In genomic region chr20:51004305-51004727, GRCh38 we compare ENCODE assay signal across 20 cellular contexts. TPM values are rescaled to one million over a fixed set of nuclear protein-coding genes. Genes with fewer than 3 reads are reported as not detected.
DNase-seq lines count a peak whose midpoint lies in the region; ATAC-seq, FAIRE-seq and TF ChIP-seq lines count a peak whose summit lies in the region.
"Had no signal": no experiment of that assay in that cellular context is flagged by ENCODE, and none has a peak within 500 bp of the region (broad histone marks: within the 10 kb centered on the region; RNA-seq: fewer than 3 reads in every experiment).

No MANE protein-coding gene starts in this region.

- no peaks in the 10 kb centered on the region for H3K27me3 ChIP-seq in IMR-90 (ENCODE audit: control insufficient read depth, insufficient read depth, low read length)
- H3K27me3 ChIP-seq in H1 (replicated peaks in 1 of 4; ENCODE audit: control insufficient read depth in 3 of 4, extremely low read depth in 1 of 4, insufficient read depth in 3 of 4, low read length in 3 of 4): no peaks in the 10 kb centered on the region; a peak in 1 of 7 replicates
- no peaks in the 10 kb centered on the region for H3K27me3 ChIP-seq in neuronal stem cell (ENCODE audit: control insufficient read depth in 3 of 3, insufficient read depth in 3 of 3, low read depth in 1 of 3, low read length in 3 of 3)
- H3K27me3 ChIP-seq in left lung: peaks cover 0 to 50% of the 10 kb centered on the region in 2 donors

- no peak for TF ChIP-seq CTCF in IMR-90 (conservative IDR thresholded peaks at IDR 0.05; ENCODE audit: low read depth, low read length)
- peak in 2 of 3 experiments; percentile 6; a peak in 2 of 4 replicates for TF ChIP-seq CTCF in H1 (IDR thresholded peaks at IDR 0.05; ENCODE audit: control extremely low read depth in 1 of 3, insufficient read depth in 1 of 3, low read depth in 1 of 3, low read length in 3 of 3)
- TF ChIP-seq CTCF in left lung (IDR thresholded peaks at IDR 0.05): no peak

- TF ChIP-seq RAD21 in IMR-90 (IDR thresholded peaks at IDR 0.05; ENCODE audit: low read length) (no peak), H1 (IDR thresholded peaks at IDR 0.05 in 1 of 2, conservative IDR thresholded peaks at IDR 0.05 in 1 of 2; ENCODE audit: low read depth in 2 of 2, low read length in 2 of 2) (no peak)

- POLR2A ChIA-PET in IMR-90 (lab: Charles Lee; ENCODE audit: unreplicated experiment): no interaction called here
- POLR2A ChIA-PET in H1 (lab: Charles Lee; ENCODE audit: partially characterized antibody): no interaction called here

- H2AK9ac ChIP-seq in IMR-90 (replicated peaks; ENCODE audit: low read depth, low read length, poor library complexity): no peak overlapping the region

- H3K36me3 Mint-ChIP-seq in activated T-helper 2 cell treated with anti-CD3 and anti-CD28 coated beads, Interferon-gamma antibody, Interleukin-2, Interleukin-4, amounts not matched to agents 10 μg/mL and 5 μg/mL and 100 μg/mL, durations not matched to agents 14 hours and 24 hours and 36 hours (ENCODE audit: low read depth): no peaks in the 10 kb centered on the region

- H2BK20ac ChIP-seq in IMR-90 (ENCODE audit: low read depth, low read length) (no peak overlapping the region), H1 (ENCODE audit: low read length) (no peak overlapping the region)

- in situ Hi-C loops in IMR-90 (cut with MboI; ENCODE audit: low sequenced_read_pairs): no loop called here

- H2BK120ac ChIP-seq in IMR-90 (ENCODE audit: low read depth, low read length): no peak overlapping the region
- no peak overlapping the region for H2BK120ac ChIP-seq in H1 (replicated peaks; ENCODE audit: low read depth, low read length)
- no peak overlapping the region for H2BK120ac ChIP-seq in neuronal stem cell (ENCODE audit: low read depth, low read length)

- H4K91ac ChIP-seq in IMR-90 (ENCODE audit: insufficient read depth, low read depth, low read length) (no peak overlapping the region), H1 (replicated peaks; ENCODE audit: insufficient read length, low read length) (no peak overlapping the region), neuronal stem cell (ENCODE audit: low read depth, low read length, poor library complexity) (peak overlapping the region; percentile 68)

- H3K4me2 ChIP-seq in IMR-90 (ENCODE audit: low read depth, low read length): no peak overlapping the region
- H3K4me2 ChIP-seq in H1 (ENCODE audit: insufficient read depth in 1 of 2, low read depth in 2 of 2, low read length in 2 of 2): no peak overlapping the region
- H3K4me2 ChIP-seq in neuronal stem cell (ENCODE audit: insufficient read depth, low read length, poor library complexity, severe bottlenecking): no peak overlapping the region

- no TSS peak for BruUV-seq in IMR-90 (replicated peaks; lab: Mats Ljungman, UMichigan)

- H3K4me3 ChIP-seq in IMR-90 (ENCODE audit: insufficient read depth, low read depth, low read length): no peak overlapping the region
- H3K4me3 ChIP-seq in H1 (ENCODE audit: extremely low read depth in 1 of 4, insufficient read depth in 2 of 4, low read depth in 3 of 4, low read length in 4 of 4): no peak overlapping the region
- no peak overlapping the region for H3K4me3 ChIP-seq in neuronal stem cell (ENCODE audit: low read length in 2 of 2)
- no peak overlapping the region for H3K4me3 ChIP-seq in left lung
- H3K4me3 ChIP-seq: GM23248, HAP-1 had no signal

- H3K4me1 Mint-ChIP-seq in activated T-helper 2 cell treated with anti-CD3 and anti-CD28 coated beads, Interferon-gamma antibody, Interleukin-2, Interleukin-4, amounts not matched to agents 10 μg/mL and 5 μg/mL and 100 μg/mL, durations not matched to agents 14 hours and 24 hours and 36 hours (ENCODE audit: low read depth): no peaks in the 10 kb centered on the region
- H3K4me1 Mint-ChIP-seq: B cell had no signal

- no peaks in the 10 kb centered on the region; the same call in none of the 2 replicates for H4K20me1 ChIP-seq in IMR-90 (ENCODE audit: insufficient read depth, low read length)
- no peaks in the 10 kb centered on the region for H4K20me1 ChIP-seq in H1 (replicated peaks in 1 of 2; ENCODE audit: control insufficient read depth in 1 of 2, insufficient read depth in 2 of 2, low read length in 2 of 2)

- ATAC-seq in IMR-90 (ENCODE audit: low read depth) (no peak), left lung (no peak)

- no peak for FAIRE-seq in H1 (lab: Jason Lieb, UNC)
- FAIRE-seq: A204.1, G401.6, GM12891 had no signal

- H3K27ac Mint-ChIP-seq in activated T-helper 2 cell treated with anti-CD3 and anti-CD28 coated beads, Interferon-gamma antibody, Interleukin-2, Interleukin-4, amounts not matched to agents 10 μg/mL and 5 μg/mL and 100 μg/mL, durations not matched to agents 14 hours and 24 hours and 36 hours: no peak overlapping the region
- H3K27ac Mint-ChIP-seq: B cell; CD4-positive, alpha-beta T cell had no signal

- H3K9me1 ChIP-seq in IMR-90 (ENCODE audit: insufficient read depth, low read length): no peaks in the 10 kb centered on the region

- H3K27me3 Mint-ChIP-seq in activated T-helper 2 cell treated with anti-CD3 and anti-CD28 coated beads, Interferon-gamma antibody, Interleukin-2, Interleukin-4, amounts not matched to agents 10 μg/mL and 5 μg/mL and 100 μg/mL, durations not matched to agents 14 hours and 24 hours and 36 hours (ENCODE audit: low read depth): peaks cover 8% of the 10 kb centered on the region

- no peaks in the 10 kb centered on the region for H3K79me2 ChIP-seq in H1 (ENCODE audit: control insufficient read depth in 1 of 2, insufficient read depth in 2 of 2, low read length in 2 of 2)

- H2BK15ac ChIP-seq in IMR-90 (ENCODE audit: low read depth, low read length): no peak overlapping the region
- H2BK15ac ChIP-seq in H1 (ENCODE audit: low read length): no peak overlapping the region
- peak overlapping the region; percentile 60 for H2BK15ac ChIP-seq in neuronal stem cell (ENCODE audit: low read length)

- no peak overlapping the region for H3K56ac ChIP-seq in IMR-90 (ENCODE audit: extremely low read depth, insufficient read depth, low read length)
- no peak overlapping the region for H3K56ac ChIP-seq in H1 (replicated peaks; ENCODE audit: insufficient read length, low read depth, low read length)

- no peak overlapping the region for H3K9ac ChIP-seq in IMR-90 (ENCODE audit: low read depth, low read length)
- no peak overlapping the region for H3K9ac ChIP-seq in H1 (replicated peaks in 1 of 4; ENCODE audit: extremely low read depth in 1 of 4, low read depth in 3 of 4, low read length in 3 of 4)
- no peak overlapping the region for H3K9ac ChIP-seq in neuronal stem cell (ENCODE audit: low read depth, low read length, poor library complexity)
- H3K9ac ChIP-seq: GM23248 had no signal

- dilution Hi-C loops in IMR-90 (cut with HindIII; ENCODE audit: low sequenced_read_pairs, unreplicated experiment): no loop called here

- H4K5ac ChIP-seq in IMR-90 (ENCODE audit: low read depth, low read length) (no peak overlapping the region), H1 (ENCODE audit: insufficient read length, low read depth, low read length) (no peak overlapping the region)

- intact Hi-C loops in IMR-90 (cut with micrococcal nuclease) (no loop called here), left lung (cut with DNase I) (no loop called here)
- intact Hi-C loops in activated T-helper 2 cell treated with anti-CD3 and anti-CD28 coated beads, Interferon-gamma antibody, Interleukin-2, Interleukin-4, amounts not matched to agents 10 μg/mL and 5 μg/mL and 100 μg/mL, durations not matched to agents 14 hours and 24 hours and 36 hours (cut with micrococcal nuclease): no loop called here

- no peak overlapping the region for H3K4ac ChIP-seq in IMR-90 (ENCODE audit: low read depth, low read length)
- no peak overlapping the region for H3K4ac ChIP-seq in H1 (replicated peaks; ENCODE audit: insufficient read length, low read depth, low read length)
- H3K4ac ChIP-seq in neuronal stem cell (ENCODE audit: low read length): no peak overlapping the region

- TF ChIP-seq POLR2A in IMR-90 (IDR thresholded peaks at IDR 0.05; ENCODE audit: low read depth, low read length) (no peak), H1 (IDR thresholded peaks at IDR 0.05; ENCODE audit: control extremely low read depth in 1 of 2, low read depth in 2 of 2, low read length in 2 of 2) (no peak)

- no peak overlapping the region for H3K27ac ChIP-seq in IMR-90 (ENCODE audit: insufficient read depth, low read length)
- H3K27ac ChIP-seq in H1 (ENCODE audit: low read depth, low read length): no peak overlapping the region
- H3K27ac ChIP-seq in neuronal stem cell (replicated peaks; ENCODE audit: low read length): no peak overlapping the region
- H3K27ac ChIP-seq in left lung: no peak overlapping the region
- H3K27ac ChIP-seq: GM23248, HL-60 had no signal

- 91% methylated on average over 26 of the region's 44 CpGs; no CpG with 5 or more reads in 1 of the 2 experiments for WGBS in IMR-90 (ENCODE audit: extremely low coverage in 2 of 2, insufficient read length in 1 of 2), 2 experiments
- 88% methylated on average over 31 of the region's 44 CpGs; no CpG with 5 or more reads in 1 of the 2 experiments for WGBS in H1 (ENCODE audit: extremely low coverage in 1 of 2, insufficient coverage in 1 of 2, insufficient read length in 1 of 2, insufficient replicate concordance in 2 of 2, low coverage in 1 of 2, low lambda C conversion rate in 2 of 2, missing lambda C conversion rate in 1 of 2), 2 experiments
- WGBS in neuronal stem cell (ENCODE audit: extremely low coverage in 2 of 2, insufficient read length in 2 of 2, insufficient replicate concordance in 1 of 2), 2 donors: no CpG with 5 or more reads among the region's 44 CpGs

- DNase-seq in IMR-90 (no peak), H1 (ENCODE audit: low read depth in 1 of 2, low spot score in 2 of 2) (no peak), neuronal stem cell (ENCODE audit: low spot score) (no peak), DMS114 treated with DMSO at 0.1 percent for 48 hours (lab: John Stamatoyannopoulos, UW; ENCODE audit: unreplicated experiment) (no peak), NCI-H82 (lab: John Stamatoyannopoulos, UW) (no peak), left lung (no peak)
- DNase-seq in activated T-helper 2 cell treated with anti-CD3 and anti-CD28 coated beads, Interferon-gamma antibody, Interleukin-2, Interleukin-4, amounts not matched to agents 10 μg/mL and 5 μg/mL and 100 μg/mL, durations not matched to agents 14 hours and 24 hours and 36 hours (ENCODE audit: low spot score): no peak
- DNase-seq: C1 segment of cervical spinal cord; Calu3; CD4-positive, alpha-beta T cell; DMS 273 treated with DMSO at 0.1 percent for 48 hours; DMS79 treated with DMSO at 0.1 percent for 48 hours; EL; GM23248 had no signal

- H3K36me3 ChIP-seq in IMR-90 (ENCODE audit: control insufficient read depth, insufficient read depth, low read length) (peaks cover 23% of the 10 kb centered on the region), H1 (ENCODE audit: control insufficient read depth in 2 of 4, insufficient read depth in 4 of 4, low read length in 3 of 4) (no peaks in the 10 kb centered on the region; a peak in 1 of 8 replicates), neuronal stem cell (replicated peaks in 1 of 2; ENCODE audit: control insufficient read depth in 2 of 2, insufficient read depth in 2 of 2, low read length in 2 of 2) (peaks cover 0 to 3% of the 10 kb centered on the region in 2 donors), left lung (no peaks in the 10 kb centered on the region)
- H3K36me3 ChIP-seq: HAP-1 had no signal

- no peak overlapping the region for H3K18ac ChIP-seq in IMR-90 (ENCODE audit: low read depth, low read length)
- H3K18ac ChIP-seq in H1 (ENCODE audit: extremely low read depth, low read length): no peak overlapping the region
- peak overlapping the region; percentile 84 for H3K18ac ChIP-seq in neuronal stem cell (ENCODE audit: low read length)

- H3K4me1 ChIP-seq in IMR-90 (ENCODE audit: control insufficient read depth, insufficient read depth, low read length) (no peaks in the 10 kb centered on the region), H1 (replicated peaks in 1 of 4; ENCODE audit: control insufficient read depth in 3 of 4, insufficient read depth in 4 of 4, low read length in 3 of 4) (no peaks in the 10 kb centered on the region), neuronal stem cell (ENCODE audit: control insufficient read depth in 2 of 2, insufficient read depth in 1 of 2, low read depth in 1 of 2, low read length in 2 of 2) (peaks cover 11 to 14% of the 10 kb centered on the region in 2 donors), left lung (no peaks in the 10 kb centered on the region)
- H3K4me1 ChIP-seq: HAP-1 had no signal

- H3K79me1 ChIP-seq in IMR-90 (ENCODE audit: low read depth in 1 of 2, low read length in 2 of 2) (peaks cover 16 to 21% of the 10 kb centered on the region in 2 experiments), H1 (ENCODE audit: low read depth, low read length) (no peaks in the 10 kb centered on the region), neuronal stem cell (ENCODE audit: low read depth, low read length) (peaks cover 3% of the 10 kb centered on the region)

- H2BK5ac ChIP-seq in IMR-90 (ENCODE audit: low read depth, low read length, poor library complexity, severe bottlenecking): no peak overlapping the region
- no peak overlapping the region; the same call in 1 of the 2 replicates for H2BK5ac ChIP-seq in H1 (ENCODE audit: low read depth, low read length)
- peak overlapping the region; percentile 91 for H2BK5ac ChIP-seq in neuronal stem cell (ENCODE audit: low read length)

- no peak overlapping the region for H2BK12ac ChIP-seq in H1 (ENCODE audit: low read depth, low read length)
- H2BK12ac ChIP-seq in neuronal stem cell (ENCODE audit: low read length): peak overlapping the region; percentile 35

- TF ChIP-seq EP300 in H1 (IDR thresholded peaks at IDR 0.05; ENCODE audit: borderline replicate concordance in 1 of 2, low read depth in 2 of 2, low read length in 2 of 2): no peak

- peak overlapping the region; percentile 33 for H2AFZ ChIP-seq in IMR-90 (replicated peaks; ENCODE audit: low read length, poor library complexity)
- H2AFZ ChIP-seq in H1 (ENCODE audit: low read length): no peak overlapping the region
- H2AFZ ChIP-seq in neuronal stem cell (ENCODE audit: low read length): no peak overlapping the region
- H2AFZ ChIP-seq: GM23248 had no signal

- no peak overlapping the region for H3K4me3 Mint-ChIP-seq in activated T-helper 2 cell treated with anti-CD3 and anti-CD28 coated beads, Interferon-gamma antibody, Interleukin-2, Interleukin-4, amounts not matched to agents 10 μg/mL and 5 μg/mL and 100 μg/mL, durations not matched to agents 14 hours and 24 hours and 36 hours (ENCODE audit: low read depth)
- H3K4me3 Mint-ChIP-seq: B cell; CD4-positive, alpha-beta T cell had no signal

- H4K8ac ChIP-seq in IMR-90 (ENCODE audit: low read depth in 2 of 2, low read length in 2 of 2) (no peak overlapping the region), H1 (ENCODE audit: extremely low read depth, insufficient read depth, low read length) (no peak overlapping the region), neuronal stem cell (ENCODE audit: low read depth, low read length) (peak overlapping the region; percentile 3)

- no peaks in the 10 kb centered on the region for H3K23me2 ChIP-seq in H1 (ENCODE audit: low read depth, low read length)

- CTCF ChIA-PET in IMR-90 (lab: Yijun Ruan, JAX): no interaction called here
- CTCF ChIA-PET in H1 (lab: Charles Lee; ENCODE audit: partially characterized antibody): interaction anchor here (1.3 to 2.8 kb wide), 4 partner anchors 11 to 37 kb away, joined by 3 to 15 read pairs (median 8); no protein-coding TSS in a partner anchor

- H3K14ac ChIP-seq in IMR-90 (replicated peaks; ENCODE audit: low read depth, low read length) (no peak overlapping the region), H1 (ENCODE audit: insufficient read length) (no peak overlapping the region), neuronal stem cell (ENCODE audit: low read length) (peak overlapping the region; percentile 43)

- H3K23ac ChIP-seq in IMR-90 (ENCODE audit: low read depth, low read length) (no peak overlapping the region), H1 (ENCODE audit: insufficient read length) (no peak overlapping the region), neuronal stem cell (ENCODE audit: low read depth, low read length, poor library complexity) (no peak overlapping the region)

- H3K9me3 ChIP-seq in IMR-90 (ENCODE audit: control insufficient read depth, insufficient read depth, low read length): no peaks in the 10 kb centered on the region
- H3K9me3 ChIP-seq in H1 (ENCODE audit: insufficient read depth in 2 of 2, low read depth in 1 of 2, low read length in 1 of 2): no peaks in the 10 kb centered on the region
- no peaks in the 10 kb centered on the region for H3K9me3 ChIP-seq in neuronal stem cell (replicated peaks in 1 of 2; ENCODE audit: control insufficient read depth in 2 of 2, insufficient read depth in 1 of 2, low read depth in 1 of 2, low read length in 2 of 2)
- H3K9me3 ChIP-seq in left lung: no peaks in the 10 kb centered on the region
- H3K9me3 ChIP-seq: HAP-1 had no signal

- no peaks in the 10 kb centered on the region for H3K9me3 Mint-ChIP-seq in activated T-helper 2 cell treated with anti-CD3 and anti-CD28 coated beads, Interferon-gamma antibody, Interleukin-2, Interleukin-4, amounts not matched to agents 10 μg/mL and 5 μg/mL and 100 μg/mL, durations not matched to agents 14 hours and 24 hours and 36 hours
- H3K9me3 Mint-ChIP-seq: CD4-positive, alpha-beta T cell had no signal

- H2AK5ac ChIP-seq in IMR-90 (ENCODE audit: low read depth, low read length) (no peak overlapping the region), H1 (ENCODE audit: low read depth, low read length) (no peak overlapping the region), neuronal stem cell (ENCODE audit: low read depth, low read length) (peak overlapping the region; percentile 92)

RNA-seq across cellular contexts. Expression of gene KCNG1, which starts 18.6 kb away (rescaled TPM):
- total RNA-seq in IMR-90 (2012; rRNA removed): 23.6 and 23.7 TPM in 2 replicates
- polyA plus RNA-seq in IMR-90 (2012; rRNA removed): 51.4 and 54.6 TPM in 2 replicates
- 46.1 and 81.9 TPM in 2 replicates for polyA plus RNA-seq in IMR-90 (2012; cell fraction: cytosol; rRNA removed)
- 44.6 and 106 TPM in 2 replicates for polyA plus RNA-seq in IMR-90 (2012; cell fraction: nucleus; rRNA removed; ENCODE audit: low replicate concordance)
- total RNA-seq in H1 (2021; fragmentation: NEBNext Ultra II Directional; extraction: Animal tissue kit (Norgen Biotek cat#: 25700)): 16.0 and 17.2 TPM in 2 replicates
- 18.0 and 35.0 TPM in 2 replicates for polyA plus RNA-seq in H1 (2011; rRNA removed)
- polyA plus RNA-seq in H1 (2011; cell fraction: cytosol; rRNA removed): 25.3 TPM
- 26.1 TPM for polyA plus RNA-seq in H1 (2011; cell fraction: nucleus; rRNA removed)
- 11.0 to 16.0 TPM (median 14.1 TPM) in 4 replicates for polyA plus RNA-seq in H1 (2012, experiment 1 of 2)
- 14.4 TPM for polyA plus RNA-seq in H1 (2012, experiment 2 of 2)
- 10.5 TPM for polyA plus RNA-seq in H1 (2013, experiment 1 of 2)
- polyA plus RNA-seq in H1 (2013, experiment 2 of 2): 11.7 TPM
- polyA minus RNA-seq in H1 (2011; rRNA and poly(A)+ RNA removed): 8.6 and 12.7 TPM in 2 replicates
- 14.5 TPM for polyA minus RNA-seq in H1 (2011; cell fraction: cytosol; rRNA and poly(A)+ RNA removed)
- polyA minus RNA-seq in H1 (2011; cell fraction: nucleus; rRNA and poly(A)+ RNA removed): 10.1 TPM
- 8.5 TPM for polyA plus RNA-seq in neuronal stem cell (2013, experiment 1 of 2)
- polyA plus RNA-seq in neuronal stem cell (2013, experiment 2 of 2): 8.4 TPM
- total RNA-seq in activated T-helper 2 cell treated with anti-CD3 and anti-CD28 coated beads, Interferon-gamma antibody, Interleukin-2, Interleukin-4, amounts not matched to agents 10 μg/mL and 5 μg/mL and 100 μg/mL, durations not matched to agents 14 hours and 24 hours and 36 hours: 2.2 and 2.3 TPM in 2 replicates
- under 1 TPM; 0.31 to 0.70 TPM for total RNA-seq in left lung
- total RNA-seq: CD4-positive, alpha-beta T cell had no signal

RNA-seq across cellular contexts. Expression of gene MOCS3, which starts 45.7 kb away (rescaled TPM):
- total RNA-seq in IMR-90 (2012; rRNA removed): 9.9 and 11.4 TPM in 2 replicates
- polyA plus RNA-seq in IMR-90 (2012; rRNA removed): 3.3 and 3.4 TPM in 2 replicates
- polyA plus RNA-seq in IMR-90 (2012; cell fraction: cytosol; rRNA removed): 2.8 and 4.6 TPM in 2 replicates
- 1.7 and 2.5 TPM in 2 replicates for polyA plus RNA-seq in IMR-90 (2012; cell fraction: nucleus; rRNA removed; ENCODE audit: low replicate concordance)
- total RNA-seq in H1 (2021; fragmentation: NEBNext Ultra II Directional; extraction: Animal tissue kit (Norgen Biotek cat#: 25700)): 6.1 and 6.3 TPM in 2 replicates
- polyA plus RNA-seq in H1 (2011; rRNA removed): 6.2 and 8.1 TPM in 2 replicates
- 6.4 TPM for polyA plus RNA-seq in H1 (2011; cell fraction: cytosol; rRNA removed)
- 4.9 TPM for polyA plus RNA-seq in H1 (2011; cell fraction: nucleus; rRNA removed)
- 2.8 to 4.9 TPM (median 4.3 TPM) in 4 replicates for polyA plus RNA-seq in H1 (2012, experiment 1 of 2)
- 4.4 TPM for polyA plus RNA-seq in H1 (2012, experiment 2 of 2)
- polyA plus RNA-seq in H1 (2013, experiment 1 of 2): 3.5 TPM
- 3.3 TPM for polyA plus RNA-seq in H1 (2013, experiment 2 of 2)
- polyA minus RNA-seq in H1 (2011; rRNA and poly(A)+ RNA removed): 7.7 and 8.5 TPM in 2 replicates
- polyA minus RNA-seq in H1 (2011; cell fraction: cytosol; rRNA and poly(A)+ RNA removed): 4.9 TPM
- 7.2 TPM for polyA minus RNA-seq in H1 (2011; cell fraction: nucleus; rRNA and poly(A)+ RNA removed)
- 2.6 TPM for polyA plus RNA-seq in neuronal stem cell (2013, experiment 1 of 2)
- polyA plus RNA-seq in neuronal stem cell (2013, experiment 2 of 2): 2.5 TPM
- total RNA-seq in activated T-helper 2 cell treated with anti-CD3 and anti-CD28 coated beads, Interferon-gamma antibody, Interleukin-2, Interleukin-4, amounts not matched to agents 10 μg/mL and 5 μg/mL and 100 μg/mL, durations not matched to agents 14 hours and 24 hours and 36 hours: 4.7 and 4.9 TPM in 2 replicates
- 1 to 10 TPM; 3.1 to 3.6 TPM for total RNA-seq in left lung

RNA-seq across cellular contexts. Expression of gene DPM1, which starts 46.0 kb away (rescaled TPM):
- total RNA-seq in IMR-90 (2012; rRNA removed) (89.1 and 127 TPM in 2 replicates), left lung (10 to 100 TPM; 31.9 to 33.0 TPM)
- polyA plus RNA-seq in IMR-90 (2012; rRNA removed) (48.8 and 59.1 TPM in 2 replicates), H1 (2011; rRNA removed) (21.6 and 42.3 TPM in 2 replicates)
- polyA plus RNA-seq in IMR-90 (2012; cell fraction: cytosol; rRNA removed): 34.1 and 40.1 TPM in 2 replicates
- polyA plus RNA-seq in IMR-90 (2012; cell fraction: nucleus; rRNA removed; ENCODE audit: low replicate concordance): 10.8 and 39.1 TPM in 2 replicates
- 57.0 and 61.1 TPM in 2 replicates for total RNA-seq in H1 (2021; fragmentation: NEBNext Ultra II Directional; extraction: Animal tissue kit (Norgen Biotek cat#: 25700))
- polyA plus RNA-seq in H1 (2011; cell fraction: cytosol; rRNA removed): 60.2 TPM
- polyA plus RNA-seq in H1 (2011; cell fraction: nucleus; rRNA removed): 12.3 TPM
- 44.2 to 56.2 TPM (median 49.1 TPM) in 4 replicates for polyA plus RNA-seq in H1 (2012, experiment 1 of 2)
- 19.1 TPM for polyA plus RNA-seq in H1 (2012, experiment 2 of 2)
- polyA plus RNA-seq in H1 (2013, experiment 1 of 2): 52.4 TPM
- 53.5 TPM for polyA plus RNA-seq in H1 (2013, experiment 2 of 2)
- polyA minus RNA-seq in H1 (2011; rRNA and poly(A)+ RNA removed): 12.4 and 19.3 TPM in 2 replicates
- 19.7 TPM for polyA minus RNA-seq in H1 (2011; cell fraction: cytosol; rRNA and poly(A)+ RNA removed)
- polyA minus RNA-seq in H1 (2011; cell fraction: nucleus; rRNA and poly(A)+ RNA removed): 14.7 TPM
- polyA plus RNA-seq in neuronal stem cell (2013, experiment 1 of 2): 61.4 TPM
- 64.6 TPM for polyA plus RNA-seq in neuronal stem cell (2013, experiment 2 of 2)
- 59.6 and 60.0 TPM in 2 replicates for total RNA-seq in activated T-helper 2 cell treated with anti-CD3 and anti-CD28 coated beads, Interferon-gamma antibody, Interleukin-2, Interleukin-4, amounts not matched to agents 10 μg/mL and 5 μg/mL and 100 μg/mL, durations not matched to agents 14 hours and 24 hours and 36 hours

Comparison
In these comparisons a context has a peak if more than half of its experiments do, and no peak if none do; other contexts are left out.
1. CTCF ChIP-seq: peak in H1 (2 of 3); none in IMR-90 (single experiment) and left lung (0 of 2).